ENCODE assay signal across 16 cellular contexts in genomic region chr11:11142359-11142758, GRCh38.
"Had no signal": no experiment of that assay in that cellular context is flagged by ENCODE, and none has a peak within 500 bp of the region (broad histone marks: within the 10 kb centered on the region; RNA-seq: fewer than 3 reads in every experiment).

No MANE protein-coding gene starts in this region.

- H3K27ac ChIP-seq: lower lobe of right lung, VCaP had no signal

- H3K27me3 Mint-ChIP-seq: activated naive CD4-positive, alpha-beta T cell treated with anti-CD3 and anti-CD28 coated beads, Interleukin-2, amount 50 U/mL, for 24 hours; stimulated activated naive CD8-positive, alpha-beta T cell treated with anti-CD3 and anti-CD28 coated beads, Interleukin-15, amount 100 ng/mL, for 72 hours; T-helper 17 cell had no signal

- ATAC-seq: lower lobe of right lung; natural killer cell treated with Interleukin-12 subunit alpha and Interleukin-12 subunit beta and Interleukin-15 and Interleukin-18, amount 100 ng/mL, for 72 hours; stimulated activated naive CD8-positive, alpha-beta T cell treated with anti-CD3 and anti-CD28 coated beads, Interleukin-15, amount 100 ng/mL, for 72 hours; T-helper 17 cell had no signal

- H3K9me3 Mint-ChIP-seq: activated naive CD4-positive, alpha-beta T cell treated with anti-CD3 and anti-CD28 coated beads, Interleukin-2, amount 50 U/mL, for 24 hours; natural killer cell treated with Interleukin-12 subunit alpha and Interleukin-12 subunit beta and Interleukin-15 and Interleukin-18, amount 100 ng/mL, for 72 hours; stimulated activated naive CD8-positive, alpha-beta T cell treated with anti-CD3 and anti-CD28 coated beads, Interleukin-15, amount 100 ng/mL, for 72 hours had no signal

- H3K36me3 ChIP-seq: lower lobe of right lung had no signal

- H3K9me3 ChIP-seq: lower lobe of right lung had no signal

- H3K4me3 Mint-ChIP-seq: activated naive CD4-positive, alpha-beta T cell treated with anti-CD3 and anti-CD28 coated beads, Interleukin-2, amount 50 U/mL, for 24 hours; natural killer cell treated with Interleukin-12 subunit alpha and Interleukin-12 subunit beta and Interleukin-15 and Interleukin-18, amount 100 ng/mL, for 72 hours; stimulated activated naive CD8-positive, alpha-beta T cell treated with anti-CD3 and anti-CD28 coated beads, Interleukin-15, amount 100 ng/mL, for 72 hours; T-helper 17 cell had no signal

- DNase-seq: activated CD4-positive, alpha-beta T cell treated with anti-CD3 and anti-CD28 coated beads, Interleukin-2, amount 50 U/mL, for 1 hour; activated CD4-positive, CD25-positive, alpha-beta regulatory T cell treated with anti-CD3 and anti-CD28 coated beads, Interleukin-2, amount 50 U/mL, for 72 hours; activated CD8-positive, alpha-beta memory T cell treated with anti-CD3 and anti-CD28 coated beads, Interleukin-2, amount 50 U/mL, for 48 hours; activated effector memory CD4-positive, alpha-beta T cell treated with Interleukin-2 at 50 U/mL for 16 hours; activated T-cell treated with anti-CD3 and anti-CD28 coated beads, Interleukin-2, amount 50 U/mL, for 48 hours; erythroblast; lower lobe of right lung; posterior cingulate gyrus; retina; stimulated activated CD4-positive, alpha-beta T cell treated with anti-CD3 and anti-CD28 coated beads, Interleukin-4, amount 100 ng/mL, for 1 hour; stimulated activated naive CD8-positive, alpha-beta T cell treated with anti-CD3 and anti-CD28 coated beads, Interleukin-15, amount 100 ng/mL, for 72 hours; T-helper 17 cell had no signal

- H3K27ac Mint-ChIP-seq: activated naive CD4-positive, alpha-beta T cell treated with anti-CD3 and anti-CD28 coated beads, Interleukin-2, amount 50 U/mL, for 24 hours; natural killer cell treated with Interleukin-12 subunit alpha and Interleukin-12 subunit beta and Interleukin-15 and Interleukin-18, amount 100 ng/mL, for 72 hours; stimulated activated naive CD8-positive, alpha-beta T cell treated with anti-CD3 and anti-CD28 coated beads, Interleukin-15, amount 100 ng/mL, for 72 hours had no signal

- H3K36me3 Mint-ChIP-seq: activated naive CD4-positive, alpha-beta T cell treated with anti-CD3 and anti-CD28 coated beads, Interleukin-2, amount 50 U/mL, for 24 hours; natural killer cell treated with Interleukin-12 subunit alpha and Interleukin-12 subunit beta and Interleukin-15 and Interleukin-18, amount 100 ng/mL, for 72 hours had no signal

- H3K4me3 ChIP-seq: lower lobe of right lung, skin epidermis had no signal
